10 cellular contexts compared by ENCODE assay signal in the genomic region with DNA sequence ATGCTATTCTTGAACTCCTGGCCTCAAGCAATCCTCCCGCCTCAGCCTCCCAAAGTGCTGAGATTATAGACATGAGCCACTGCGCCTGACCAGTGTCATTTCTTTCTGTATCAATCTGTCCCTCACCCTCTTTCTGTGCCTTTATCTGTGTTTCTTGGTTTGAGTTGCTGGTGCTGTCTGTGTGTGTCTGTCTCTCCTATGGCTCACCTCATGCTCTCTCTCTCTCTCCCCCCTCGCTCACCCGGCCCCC. TPM values are rescaled to one million over a fixed set of nuclear protein-coding genes. Genes with fewer than 3 reads are reported as not detected.
DNase-seq lines count a peak whose midpoint lies in the region; ATAC-seq, FAIRE-seq and TF ChIP-seq lines count a peak whose summit lies in the region.
"Had no signal": no experiment of that assay in that cellular context is flagged by ENCODE, and none has a peak within 500 bp of the region (broad histone marks: within the 10 kb centered on the region; RNA-seq: fewer than 3 reads in every experiment).

No MANE protein-coding gene starts in this region.

- H4K20me1 ChIP-seq in hepatocyte (ENCODE audit: insufficient read depth, poor library complexity, severe bottlenecking), result no peaks in the 10 kb centered on the region

- H3K9me3 ChIP-seq in Peyer's patch (no peaks in the 10 kb centered on the region), hepatocyte (ENCODE audit: low read depth) (no peaks in the 10 kb centered on the region), sigmoid colon (no peaks in the 10 kb centered on the region)
- H3K9me3 ChIP-seq: adrenal gland had no signal

- 83% methylated on average over 2 of the region's 4 CpGs for WGBS in hepatocyte (ENCODE audit: low lambda C conversion rate, missing lambda C conversion rate)
- 46 to 52% methylated on average over 4 of the region's 4 CpGs for WGBS in sigmoid colon, 2 donors

- no peak for TF ChIP-seq POLR2A in GM12892 (IDR thresholded peaks at IDR 0.05; ENCODE audit: low read depth, low read length)
- TF ChIP-seq POLR2A in Peyer's patch (IDR thresholded peaks at IDR 0.05), result no peak
- TF ChIP-seq POLR2A in sigmoid colon (IDR thresholded peaks at IDR 0.05), result no peak

- peak overlapping the region in 1 of 4 donors; percentile 42 for H3K4me3 ChIP-seq in Peyer's patch
- no peak overlapping the region for H3K4me3 ChIP-seq in hepatocyte
- H3K4me3 ChIP-seq in sigmoid colon, result peak overlapping the region in 2 of 4 donors; percentile 27 to 33
- H3K4me3 ChIP-seq: adrenal gland had no signal

- no peak for TF ChIP-seq EP300 in sigmoid colon (IDR thresholded peaks at IDR 0.05)

- TF ChIP-seq CTCF in Peyer's patch (IDR thresholded peaks at IDR 0.05) (no peak), hepatocyte (IDR thresholded peaks at IDR 0.05; ENCODE audit: poor library complexity) (no peak), sigmoid colon (IDR thresholded peaks at IDR 0.05) (no peak)

- no peaks in the 10 kb centered on the region for H3K9me2 ChIP-seq in hepatocyte (replicated peaks; ENCODE audit: insufficient read depth)

- peak overlapping the region; percentile 77 for H2AFZ ChIP-seq in hepatocyte

- peak overlapping the region; percentile 74 for H3K4me2 ChIP-seq in hepatocyte

- DNase-seq in GM12892 (ENCODE audit: insufficient read length) (no peak), Peyer's patch (no peak), hepatocyte (ENCODE audit: low spot score) (no peak), sigmoid colon (no peak), KG1 (lab: John Stamatoyannopoulos, UW) (no peak), foreskin melanocyte (no peak)
- DNase-seq: adrenal gland had no signal

- H3K27ac ChIP-seq in Peyer's patch, result peak overlapping the region; percentile 49 to 83 (median 68)
- peak overlapping the region; percentile 94 for H3K27ac ChIP-seq in hepatocyte
- H3K27ac ChIP-seq in sigmoid colon, result peak overlapping the region in 3 of 4 donors; percentile 27 to 57 (median 56)
- H3K27ac ChIP-seq: epithelial cell of prostate had no signal

- H3K79me2 ChIP-seq in hepatocyte, result peaks cover 2% of the 10 kb centered on the region

- H3K4me1 ChIP-seq in Peyer's patch (peaks cover 5 to 27% (median 7%) of the 10 kb centered on the region in 4 donors), hepatocyte (ENCODE audit: insufficient read depth) (peaks cover 31% of the 10 kb centered on the region), sigmoid colon (peaks cover 0 to 11% (median 5%) of the 10 kb centered on the region in 4 donors)
- H3K4me1 ChIP-seq: adrenal gland had no signal

- ATAC-seq in GM21390 (IDR thresholded peaks at IDR 0.05; ENCODE audit: unreplicated experiment), result no peak

- H3K36me3 ChIP-seq in Peyer's patch (no peaks in the 10 kb centered on the region), hepatocyte (replicated peaks; ENCODE audit: insufficient read depth, low read depth) (no peaks in the 10 kb centered on the region), sigmoid colon (no peaks in the 10 kb centered on the region)
- H3K36me3 ChIP-seq: adrenal gland had no signal

- peak; percentile 50 for FAIRE-seq in GM12892 (lab: Jason Lieb, UNC)
- FAIRE-seq: G401.6 had no signal

- H3K27me3 ChIP-seq in Peyer's patch, result no peaks in the 10 kb centered on the region
- no peaks in the 10 kb centered on the region for H3K27me3 ChIP-seq in hepatocyte
- peaks cover 3 to 19% (median 5%) of the 10 kb centered on the region in 3 donors for H3K27me3 ChIP-seq in sigmoid colon
- H3K27me3 ChIP-seq: adrenal gland had no signal

- intact Hi-C loops in sigmoid colon (cut with DNase I), result no loop called here

RNA-seq across cellular contexts. Expression of a gene that starts 9.9 kb away (rescaled TPM):
- polyA plus RNA-seq in GM12892 (2012; ENCODE audit: missing spikeins), result 1.3 TPM
- 10 to 100 TPM; 18.2 to 26.4 (median 23.1) TPM for total RNA-seq in Peyer's patch
- total RNA-seq in hepatocyte, result 23.8 and 25.2 TPM in 2 replicates
- 11.5 and 15.8 TPM in 2 replicates for polyA plus RNA-seq in hepatocyte
- total RNA-seq in sigmoid colon, result 10 to 100 TPM; 18.0 to 25.5 (median 20.8) TPM
- polyA plus RNA-seq in sigmoid colon, result 10 to 100 TPM in 2 of 3 donors, 1 to 10 TPM in 1; 7.8 to 15.2 (median 11.3) TPM

RNA-seq across cellular contexts. Expression of a gene that starts 12.0 kb away (rescaled TPM):
- polyA plus RNA-seq in GM12892 (2012; ENCODE audit: missing spikeins), result 0.34 TPM
- total RNA-seq in Peyer's patch (10 to 100 TPM in 3 of 4 donors, 1 to 10 TPM in 1; 9.1 to 17.0 (median 10.6) TPM), hepatocyte (14.5 and 14.6 TPM in 2 replicates), sigmoid colon (under 1 TPM in 1 of 4 donors, not detected in 3; 0.49 TPM)
- polyA plus RNA-seq in hepatocyte (16.7 and 18.6 TPM in 2 replicates), sigmoid colon (10 to 100 TPM; 28.1 to 72.8 (median 57.1) TPM)
- total RNA-seq: adrenal gland had no signal

RNA-seq across cellular contexts. Expression of a gene that starts 13.1 kb away (rescaled TPM):
- polyA plus RNA-seq in GM12892 (2012; ENCODE audit: missing spikeins), result 61.2 TPM
- total RNA-seq in Peyer's patch, result 100 to 1,000 TPM in 1 of 4 donors, 10 to 100 TPM in 3; 44.0 to 158 (median 90.3) TPM
- total RNA-seq in hepatocyte, result 33.8 and 41.6 TPM in 2 replicates
- polyA plus RNA-seq in hepatocyte, result 33.4 and 39.0 TPM in 2 replicates
- 10 to 100 TPM; 18.2 to 31.3 (median 25.3) TPM for total RNA-seq in sigmoid colon
- polyA plus RNA-seq in sigmoid colon, result 10 to 100 TPM; 26.4 to 84.4 (median 30.7) TPM

RNA-seq across cellular contexts. Expression of a gene that starts 26.3 kb away (rescaled TPM):
- 1.7 TPM for polyA plus RNA-seq in GM12892 (2012; ENCODE audit: missing spikeins)
- total RNA-seq in Peyer's patch, result 10 to 100 TPM in 3 of 4 donors, 1 to 10 TPM in 1; 4.1 to 17.7 (median 14.2) TPM
- total RNA-seq in hepatocyte, result 2.4 and 3.5 TPM in 2 replicates
- polyA plus RNA-seq in hepatocyte, result 2.5 and 3.1 TPM in 2 replicates
- total RNA-seq in sigmoid colon, result 1 to 10 TPM; 1.8 to 6.1 (median 3.0) TPM
- polyA plus RNA-seq in sigmoid colon, result 1 to 10 TPM; 6.2 to 8.3 (median 6.6) TPM

RNA-seq across cellular contexts. Expression of a gene that starts 38.5 kb away (rescaled TPM):
- not detected for polyA plus RNA-seq in GM12892 (2012; ENCODE audit: missing spikeins)
- not detected for total RNA-seq in Peyer's patch
- total RNA-seq in hepatocyte, result not detected in 2 replicates
- polyA plus RNA-seq in hepatocyte, result not detected in 2 replicates
- not detected for total RNA-seq in sigmoid colon
- under 1 TPM in 2 of 3 donors, not detected in 1; 0.46 to 0.60 TPM for polyA plus RNA-seq in sigmoid colon
- total RNA-seq: adrenal gland had no signal
- polyA plus RNA-seq: adrenal gland had no signal

Comparison
In these comparisons a context has a peak if more than half of its experiments do, and no peak if none do; other contexts are left out.
1. RNA of a gene that starts 12.0 kb away (total RNA-seq): 14.5 to 14.6 TPM in hepatocyte and 9.1 to 17.0 TPM in Peyer's patch; 0.49 TPM in sigmoid colon; every median in the first group is over 4 times any median in the second.
2. Peak in every context shown above with its lines, with median percentiles within 50 percentile points of each other: H3K27ac ChIP-seq.